Comparison of ENCODE assay signal across 32 cellular contexts in genomic region chr1:192123212-192123611, GRCh38. TPM values are rescaled to one million over a fixed set of nuclear protein-coding genes. Genes with fewer than 3 reads are reported as not detected.
"Had no signal": no experiment of that assay in that cellular context is flagged by ENCODE, and none has a peak within 500 bp of the region (broad histone marks: within the 10 kb centered on the region; RNA-seq: fewer than 3 reads in every experiment).

No MANE protein-coding gene starts in this region.

- H3K27me3 ChIP-seq: esophagus squamous epithelium, gastrocnemius medialis, heart right ventricle, left lung had no signal

- ATAC-seq: effector memory CD8-positive, alpha-beta T cell; esophagus mucosa; gastrocnemius medialis; heart right ventricle; left cardiac atrium; left lung; left ventricle myocardium superior; lower lobe of right lung; mucosa of descending colon; naive thymus-derived CD8-positive, alpha-beta T cell had no signal

- H3K36me3 Mint-ChIP-seq: mesothelial cell of epicardium; naive B cell; naive thymus-derived CD8-positive, alpha-beta T cell had no signal

- H3K9me3 ChIP-seq: esophagus squamous epithelium, gastrocnemius medialis, left lung, lower lobe of right lung, mucosa of descending colon had no signal

- H3K4me1 Mint-ChIP-seq: mesothelial cell of epicardium; naive B cell; naive thymus-derived CD8-positive, alpha-beta T cell had no signal

- H3K27ac ChIP-seq: epithelial cell of prostate, esophagus squamous epithelium, gastrocnemius medialis, heart right ventricle, left lung, lower lobe of right lung had no signal

- H3K27me3 Mint-ChIP-seq: dendritic cell treated with granulocyte-macrophage colony-stimulating factor and Interleukin-4, amounts not matched to agents 40 ng/mL and 50 ng/mL, for 4 days; effector memory CD8-positive, alpha-beta T cell; naive B cell; naive thymus-derived CD8-positive, alpha-beta T cell had no signal

- FAIRE-seq: endometrium, islet of Langerhans, keratinocyte had no signal

- DNase-seq: cortex of kidney; effector CD8-positive, alpha-beta T cell; effector memory CD8-positive, alpha-beta T cell; endodermal cell; esophagus squamous epithelium; foreskin fibroblast; foreskin melanocyte; gastrocnemius medialis; glutamatergic neuron; head of caudate nucleus; heart right ventricle; hippocampal formation; left cardiac atrium; left lung; left ventricle myocardium superior; lower lobe of right lung; mesenchymal stem cell; mucosa of descending colon; naive B cell; naive thymus-derived CD8-positive, alpha-beta T cell had no signal

- H3K36me3 ChIP-seq: esophagus squamous epithelium, gastrocnemius medialis, heart right ventricle, left lung, lower lobe of right lung had no signal

- H3K4me3 ChIP-seq: esophagus squamous epithelium, gastrocnemius medialis, heart right ventricle, left lung, lower lobe of right lung, mucosa of descending colon had no signal

- H3K4me3 Mint-ChIP-seq: dendritic cell treated with granulocyte-macrophage colony-stimulating factor and Interleukin-4, amounts not matched to agents 40 ng/mL and 50 ng/mL, for 4 days; effector memory CD8-positive, alpha-beta T cell; endodermal cell; mesothelial cell of epicardium; naive B cell; naive thymus-derived CD8-positive, alpha-beta T cell had no signal

- H3K4me1 ChIP-seq: esophagus squamous epithelium, gastrocnemius medialis, heart right ventricle, left lung, lower lobe of right lung had no signal

- H3K27ac Mint-ChIP-seq: dendritic cell treated with granulocyte-macrophage colony-stimulating factor and Interleukin-4, amounts not matched to agents 40 ng/mL and 50 ng/mL, for 4 days; effector memory CD8-positive, alpha-beta T cell; endodermal cell; mesothelial cell of epicardium; naive B cell; naive thymus-derived CD8-positive, alpha-beta T cell had no signal

- H3K9me3 Mint-ChIP-seq: endodermal cell had no signal

RNA-seq across cellular contexts. Expression of gene RGS18, which starts 35.0 kb away (rescaled TPM):
- total RNA-seq: dermis microvascular lymphatic vessel endothelial cell, endodermal cell, glomerular endothelial cell, kidney epithelial cell, lung microvascular endothelial cell, mesothelial cell of epicardium, myocyte had no signal
- polyA plus RNA-seq: naive thymus-derived CD8-positive, alpha-beta T cell had no signal
